ENCODE assay signal across 18 cellular contexts in genomic region chr13:111270126-111270525, GRCh38. TPM values are rescaled to one million over a fixed set of nuclear protein-coding genes. Genes with fewer than 3 reads are reported as not detected.
A peak's percentile ranks its signal among the peaks of the same experiment; 100 is the strongest.
DNase-seq lines count a peak whose midpoint lies in the region; ATAC-seq and TF ChIP-seq lines count a peak whose summit lies in the region.
"Had no signal": no experiment of that assay in that cellular context is flagged by ENCODE, and none has a peak within 500 bp of the region (broad histone marks: within the 10 kb centered on the region; RNA-seq: fewer than 3 reads in every experiment).

No MANE protein-coding gene starts in this region.

- H3K4me3 Mint-ChIP-seq in activated T-cell treated with anti-CD3 and anti-CD28 coated beads, Interleukin-2, amount 50 U/mL, for 24 hours: no peak overlapping the region
- H3K4me3 Mint-ChIP-seq: activated naive CD4-positive, alpha-beta T cell treated with anti-CD3 and anti-CD28 coated beads, Interleukin-2, amount 50 U/mL, for 24 hours had no signal

- H3K4me3 ChIP-seq in thoracic aorta: peak overlapping the region; percentile 37
- H3K4me3 ChIP-seq: MG63, skin epidermis had no signal

- no peaks in the 10 kb centered on the region for H3K27me3 Mint-ChIP-seq in activated T-cell treated with anti-CD3 and anti-CD28 coated beads, Interleukin-2, amount 50 U/mL, for 24 hours
- H3K27me3 Mint-ChIP-seq: activated naive CD4-positive, alpha-beta T cell treated with anti-CD3 and anti-CD28 coated beads, Interleukin-2, amount 50 U/mL, for 24 hours had no signal

- ATAC-seq in thoracic aorta (ENCODE audit: insufficient number of reproducible peaks, low FRiP score, low read depth): no peak
- ATAC-seq: stimulated activated naive CD8-positive, alpha-beta T cell treated with anti-CD3 and anti-CD28 coated beads, Interleukin-15, Interleukin-2, amounts not matched to agents 100 U/mL and 50 U/mL, for 24 hours had no signal

- no peak for TF ChIP-seq CTCF in thoracic aorta (IDR thresholded peaks at IDR 0.05)

- H3K27ac Mint-ChIP-seq in activated T-cell treated with anti-CD3 and anti-CD28 coated beads, Interleukin-2, amount 50 U/mL, for 24 hours: peak overlapping the region; percentile 54
- H3K27ac Mint-ChIP-seq: activated naive CD4-positive, alpha-beta T cell treated with anti-CD3 and anti-CD28 coated beads, Interleukin-2, amount 50 U/mL, for 24 hours had no signal

- no peaks in the 10 kb centered on the region for H3K9me3 Mint-ChIP-seq in activated T-cell treated with anti-CD3 and anti-CD28 coated beads, Interleukin-2, amount 50 U/mL, for 24 hours
- H3K9me3 Mint-ChIP-seq: activated naive CD4-positive, alpha-beta T cell treated with anti-CD3 and anti-CD28 coated beads, Interleukin-2, amount 50 U/mL, for 24 hours had no signal

- H3K27ac ChIP-seq in caudate nucleus (ENCODE audit: low read depth, low read length) (peak overlapping the region; percentile 37), thoracic aorta (peak overlapping the region; percentile 19 to 35)

- H3K4me1 Mint-ChIP-seq in activated T-cell treated with anti-CD3 and anti-CD28 coated beads, Interleukin-2, amount 50 U/mL, for 24 hours (ENCODE audit: low read depth): peaks cover 4% of the 10 kb centered on the region

- peaks cover 8 to 44% of the 10 kb centered on the region in 2 donors for H3K4me1 ChIP-seq in thoracic aorta (ENCODE audit: control insufficient read depth in 1 of 2, low read depth in 2 of 2)
- H3K4me1 ChIP-seq: Caco-2 had no signal

- H3K36me3 ChIP-seq in thoracic aorta: peaks cover 14% of the 10 kb centered on the region

- no peaks in the 10 kb centered on the region for H3K27me3 ChIP-seq in thoracic aorta (replicated peaks; ENCODE audit: insufficient read depth)
- H3K27me3 ChIP-seq: MG63 had no signal

- DNase-seq in activated T-cell treated with anti-CD3 and anti-CD28 coated beads, Interleukin-2, amount 50 U/mL, for 24 hours: no peak
- DNase-seq in activated T-cell treated with anti-CD3 and anti-CD28 coated beads for 4 hours (no peak), caudate nucleus (lab: John Stamatoyannopoulos, UW) (peak in 3 of 61 donors; percentile 28 to 33 (median 32)), hepatic stellate cell (ENCODE audit: low spot score) (peak; percentile 27), thoracic aorta (ENCODE audit: low spot score) (no peak), inferior parietal cortex (ENCODE audit: extremely low spot score) (no peak), DMS79 treated with DMSO at 0.1 percent for 48 hours (lab: John Stamatoyannopoulos, UW) (no peak)
- DNase-seq in activated naive CD4-positive, alpha-beta T cell treated with anti-CD3 and anti-CD28 coated beads, Interleukin-2, amount 50 U/mL, for 16 hours: no peak
- DNase-seq: Caco-2; MG63; midbrain; NCI-H187 treated with DMSO at 0.1 percent for 48 hours; NCI-H510A; stimulated activated naive CD8-positive, alpha-beta T cell treated with anti-CD3 and anti-CD28 coated beads, Interleukin-15, Interleukin-2, amounts not matched to agents 100 U/mL and 50 U/mL, for 24 hours had no signal

- no peaks in the 10 kb centered on the region for H3K9me3 ChIP-seq in thoracic aorta
- H3K9me3 ChIP-seq: Caco-2, MG63 had no signal

- peaks cover 95% of the 10 kb centered on the region for H3K36me3 Mint-ChIP-seq in activated T-cell treated with anti-CD3 and anti-CD28 coated beads, Interleukin-2, amount 50 U/mL, for 24 hours (ENCODE audit: low read depth)

RNA-seq across cellular contexts. Expression of gene TEX29, which starts 50.3 kb away (rescaled TPM):
- not detected for total RNA-seq in thoracic aorta
- total RNA-seq: Caco-2, endothelial cell of umbilical vein, urinary bladder had no signal
